Comparison of ENCODE assay signal across 11 cellular contexts in the genomic region with DNA sequence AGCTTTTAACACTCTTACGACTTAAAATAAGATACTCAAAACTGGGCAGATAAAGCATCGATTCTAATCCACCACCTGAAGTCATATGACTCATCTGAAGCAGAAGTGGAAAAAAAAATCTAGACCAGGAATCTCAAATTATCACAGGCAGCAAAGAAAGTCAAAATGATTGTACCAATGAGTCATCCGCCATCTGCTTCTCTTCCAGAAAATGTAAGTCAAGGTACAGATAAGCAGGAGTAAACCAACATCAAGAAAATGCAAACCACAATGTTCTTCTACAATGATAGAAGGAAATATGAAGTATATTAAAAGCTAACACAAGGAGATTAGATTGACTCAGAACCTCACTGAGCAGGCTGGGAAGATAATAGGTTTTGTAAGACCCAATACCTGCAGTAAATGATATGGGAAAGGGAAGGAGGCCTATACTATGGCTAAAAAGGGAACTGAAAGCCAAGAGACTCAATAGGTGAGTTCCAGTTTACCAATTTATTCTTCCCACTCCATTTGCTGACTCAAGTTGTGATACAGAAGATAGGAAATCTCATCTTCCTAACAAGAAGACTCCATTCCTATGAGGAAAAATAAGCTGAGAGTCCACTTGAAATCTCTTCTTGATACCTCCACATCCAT.
DNase-seq lines count a peak whose midpoint lies in the region; TF ChIP-seq lines count a peak whose summit lies in the region.
"Had no signal": no experiment of that assay in that cellular context is flagged by ENCODE, and none has a peak within 500 bp of the region (broad histone marks: within the 10 kb centered on the region; RNA-seq: fewer than 3 reads in every experiment).

No MANE protein-coding gene starts in this region.

- H3K36me3 ChIP-seq in brain microvascular endothelial cell (replicated peaks) (no peaks in the 10 kb centered on the region), neural progenitor cell (no peaks in the 10 kb centered on the region)
- H3K36me3 ChIP-seq: tibial artery had no signal

- no peak overlapping the region for H3K4me2 ChIP-seq in neural progenitor cell

- H3K27me3 ChIP-seq in brain microvascular endothelial cell (replicated peaks) (no peaks in the 10 kb centered on the region), neural progenitor cell (no peaks in the 10 kb centered on the region)
- H3K27me3 ChIP-seq: tibial artery had no signal

- H3K9ac ChIP-seq in neural progenitor cell, result no peak overlapping the region

- peaks cover 9% of the 10 kb centered on the region for H3K4me1 ChIP-seq in neural progenitor cell
- H3K4me1 ChIP-seq: tibial artery had no signal

- no peaks in the 10 kb centered on the region for H3K36me3 Mint-ChIP-seq in neural progenitor cell

- no peak for TF ChIP-seq CTCF in brain microvascular endothelial cell (IDR thresholded peaks at IDR 0.05; ENCODE audit: low read depth, low read length, missing control alignments)
- TF ChIP-seq CTCF in neural progenitor cell (IDR thresholded peaks at IDR 0.05), result no peak

- in situ Hi-C loops in brain microvascular endothelial cell (cut with HindIII; ENCODE audit: low pct_ligation_motif_present, low sequenced_read_pairs), result no loop called here

- H3F3A ChIP-seq in neural progenitor cell (ENCODE audit: low read depth), result no peaks in the 10 kb centered on the region

- no peak overlapping the region for H3K27ac ChIP-seq in brain microvascular endothelial cell
- H3K27ac ChIP-seq in neural progenitor cell, result no peak overlapping the region
- H3K27ac ChIP-seq: tibial artery had no signal

- H2AFZ ChIP-seq in neural progenitor cell (replicated peaks), result no peak overlapping the region

- H3K9me3 Mint-ChIP-seq in neural progenitor cell, result no peaks in the 10 kb centered on the region

- no peaks in the 10 kb centered on the region for H4K20me1 ChIP-seq in neural progenitor cell (ENCODE audit: low read depth)

- H3K4me3 ChIP-seq in brain microvascular endothelial cell (ENCODE audit: low read depth, low read length) (no peak overlapping the region), skeletal muscle cell (ENCODE audit: low read depth, low read length) (no peak overlapping the region), neural progenitor cell (no peak overlapping the region)
- H3K4me3 ChIP-seq: tibial artery had no signal

- no peak overlapping the region for H3K4me3 Mint-ChIP-seq in neural progenitor cell

- peak; percentile 15 for DNase-seq in SIG-M5 treated with dmso at 0.1 percent for 504 hours (lab: John Stamatoyannopoulos, UW; ENCODE audit: unreplicated experiment)
- DNase-seq in SIG-M5 (lab: John Stamatoyannopoulos, UW), result no peak
- peak; percentile 81 for DNase-seq in NCI-H226
- DNase-seq in brain microvascular endothelial cell, result peak; percentile 17
- DNase-seq in skeletal muscle cell (ENCODE audit: low read depth), result peak; percentile 35
- DNase-seq in amniotic stem cell (lab: John Stamatoyannopoulos, UW), result no peak
- DNase-seq in GM19240 (ENCODE audit: insufficient read length, low spot score), result no peak
- DNase-seq in neural progenitor cell (ENCODE audit: low spot score), result no peak
- DNase-seq: NCI-H345; stimulated activated CD4-positive, alpha-beta T cell treated with anti-CD3 and anti-CD28 coated beads, Interleukin-4, amount 100 ng/mL, for 4 hours; tibial artery had no signal

- H3K9me3 ChIP-seq in neural progenitor cell (ENCODE audit: low read depth), result no peaks in the 10 kb centered on the region
- H3K9me3 ChIP-seq: tibial artery had no signal

- peaks cover 3% of the 10 kb centered on the region for H3K4me1 Mint-ChIP-seq in neural progenitor cell

- H3K27ac Mint-ChIP-seq in neural progenitor cell, result no peak overlapping the region

- no peaks in the 10 kb centered on the region for H3K27me3 Mint-ChIP-seq in neural progenitor cell (ENCODE audit: insufficient read depth, low read depth)

- no peaks in the 10 kb centered on the region for H3K79me2 ChIP-seq in neural progenitor cell (ENCODE audit: low read depth)

Comparison
In these comparisons a context has a peak if more than half of its experiments do, and no peak if none do; other contexts are left out.
1. DNase-seq: peak in SIG-M5 treated with dmso at 0.1 percent for 504 hours (single experiment), NCI-H226 (single experiment), brain microvascular endothelial cell (single experiment) and skeletal muscle cell (single experiment); none in SIG-M5 (single experiment), amniotic stem cell (single experiment), GM19240 (single experiment) and neural progenitor cell (single experiment).